In the genomic region with DNA sequence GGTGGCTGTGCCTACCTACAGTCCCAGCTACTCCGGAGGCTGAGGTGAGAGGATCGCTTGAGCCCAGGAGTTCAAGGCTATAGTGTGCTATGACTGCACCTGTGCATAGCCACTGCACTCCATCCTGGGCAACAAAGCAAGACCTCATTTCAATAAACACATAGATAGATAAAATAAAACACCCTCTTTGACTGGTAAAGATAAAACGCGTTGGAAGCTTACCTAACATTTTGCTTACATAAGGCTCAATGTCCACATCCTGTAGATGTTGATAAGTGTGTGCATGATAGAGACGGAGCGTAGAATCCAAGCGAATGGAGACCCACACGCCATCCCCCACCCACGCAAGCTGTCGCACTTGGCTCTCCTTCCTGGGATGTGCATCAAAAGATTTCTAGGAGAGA, we compare ENCODE assay signal across 1 cellular context.
TF ChIP-seq lines count a peak whose summit lies in the region.

No MANE protein-coding gene starts in this region.

TF ChIP-seq in HepG2, 621 proteins besides CTCF, POLR2A, EP300 and RAD21 (continued from another document and continues in another):
- TF ChIP-seq, protein P1, sequence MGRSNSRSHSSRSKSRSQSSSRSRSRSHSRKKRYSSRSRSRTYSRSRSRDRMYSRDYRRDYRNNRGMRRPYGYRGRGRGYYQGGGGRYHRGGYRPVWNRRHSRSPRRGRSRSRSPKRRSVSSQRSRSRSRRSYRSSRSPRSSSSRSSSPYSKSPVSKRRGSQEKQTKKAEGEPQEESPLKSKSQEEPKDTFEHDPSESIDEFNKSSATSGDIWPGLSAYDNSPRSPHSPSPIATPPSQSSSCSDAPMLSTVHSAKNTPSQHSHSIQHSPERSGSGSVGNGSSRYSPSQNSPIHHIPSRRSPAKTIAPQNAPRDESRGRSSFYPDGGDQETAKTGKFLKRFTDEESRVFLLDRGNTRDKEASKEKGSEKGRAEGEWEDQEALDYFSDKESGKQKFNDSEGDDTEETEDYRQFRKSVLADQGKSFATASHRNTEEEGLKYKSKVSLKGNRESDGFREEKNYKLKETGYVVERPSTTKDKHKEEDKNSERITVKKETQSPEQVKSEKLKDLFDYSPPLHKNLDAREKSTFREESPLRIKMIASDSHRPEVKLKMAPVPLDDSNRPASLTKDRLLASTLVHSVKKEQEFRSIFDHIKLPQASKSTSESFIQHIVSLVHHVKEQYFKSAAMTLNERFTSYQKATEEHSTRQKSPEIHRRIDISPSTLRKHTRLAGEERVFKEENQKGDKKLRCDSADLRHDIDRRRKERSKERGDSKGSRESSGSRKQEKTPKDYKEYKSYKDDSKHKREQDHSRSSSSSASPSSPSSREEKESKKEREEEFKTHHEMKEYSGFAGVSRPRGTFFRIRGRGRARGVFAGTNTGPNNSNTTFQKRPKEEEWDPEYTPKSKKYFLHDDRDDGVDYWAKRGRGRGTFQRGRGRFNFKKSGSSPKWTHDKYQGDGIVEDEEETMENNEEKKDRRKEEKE (IDR thresholded peaks at IDR 0.05), result no peak
- TF ChIP-seq, protein P2, sequence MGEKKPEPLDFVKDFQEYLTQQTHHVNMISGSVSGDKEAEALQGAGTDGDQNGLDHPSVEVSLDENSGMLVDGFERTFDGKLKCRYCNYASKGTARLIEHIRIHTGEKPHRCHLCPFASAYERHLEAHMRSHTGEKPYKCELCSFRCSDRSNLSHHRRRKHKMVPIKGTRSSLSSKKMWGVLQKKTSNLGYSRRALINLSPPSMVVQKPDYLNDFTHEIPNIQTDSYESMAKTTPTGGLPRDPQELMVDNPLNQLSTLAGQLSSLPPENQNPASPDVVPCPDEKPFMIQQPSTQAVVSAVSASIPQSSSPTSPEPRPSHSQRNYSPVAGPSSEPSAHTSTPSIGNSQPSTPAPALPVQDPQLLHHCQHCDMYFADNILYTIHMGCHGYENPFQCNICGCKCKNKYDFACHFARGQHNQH (CRISPR knock-in tag; IDR thresholded peaks at IDR 0.05), result peak; percentile 54; the same call in 1 of the 2 replicates
- TF ChIP-seq, protein P3, sequence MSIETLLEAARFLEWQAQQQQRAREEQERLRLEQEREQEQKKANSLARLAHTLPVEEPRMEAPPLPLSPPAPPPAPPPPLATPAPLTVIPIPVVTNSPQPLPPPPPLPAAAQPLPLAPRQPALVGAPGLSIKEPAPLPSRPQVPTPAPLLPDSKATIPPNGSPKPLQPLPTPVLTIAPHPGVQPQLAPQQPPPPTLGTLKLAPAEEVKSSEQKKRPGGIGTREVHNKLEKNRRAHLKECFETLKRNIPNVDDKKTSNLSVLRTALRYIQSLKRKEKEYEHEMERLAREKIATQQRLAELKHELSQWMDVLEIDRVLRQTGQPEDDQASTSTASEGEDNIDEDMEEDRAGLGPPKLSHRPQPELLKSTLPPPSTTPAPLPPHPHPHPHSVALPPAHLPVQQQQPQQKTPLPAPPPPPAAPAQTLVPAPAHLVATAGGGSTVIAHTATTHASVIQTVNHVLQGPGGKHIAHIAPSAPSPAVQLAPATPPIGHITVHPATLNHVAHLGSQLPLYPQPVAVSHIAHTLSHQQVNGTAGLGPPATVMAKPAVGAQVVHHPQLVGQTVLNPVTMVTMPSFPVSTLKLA (IDR thresholded peaks at IDR 0.05), result no peak
- peak; percentile 53 for TF ChIP-seq KDM2A (CRISPR knock-in tag; IDR thresholded peaks at IDR 0.05; ENCODE audit: borderline replicate concordance, low read depth)
- TF ChIP-seq ZNF567 (CRISPR knock-in tag; IDR thresholded peaks at IDR 0.05; ENCODE audit: borderline replicate concordance), result 0 out of 2 replicates have a peak, but pooled peaks have one; percentile 32
- TF ChIP-seq, protein P4, sequence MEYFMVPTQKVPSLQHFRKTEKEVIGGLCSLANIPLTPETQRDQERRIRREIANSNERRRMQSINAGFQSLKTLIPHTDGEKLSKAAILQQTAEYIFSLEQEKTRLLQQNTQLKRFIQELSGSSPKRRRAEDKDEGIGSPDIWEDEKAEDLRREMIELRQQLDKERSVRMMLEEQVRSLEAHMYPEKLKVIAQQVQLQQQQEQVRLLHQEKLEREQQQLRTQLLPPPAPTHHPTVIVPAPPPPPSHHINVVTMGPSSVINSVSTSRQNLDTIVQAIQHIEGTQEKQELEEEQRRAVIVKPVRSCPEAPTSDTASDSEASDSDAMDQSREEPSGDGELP (IDR thresholded peaks at IDR 0.05; ENCODE audit: borderline replicate concordance, low read depth), result peak; percentile 39; the same call in 1 of the 2 replicates
- no peak for TF ChIP-seq HDAC6 (IDR thresholded peaks at IDR 0.05; ENCODE audit: low read depth, low read length)
- TF ChIP-seq, protein P5, sequence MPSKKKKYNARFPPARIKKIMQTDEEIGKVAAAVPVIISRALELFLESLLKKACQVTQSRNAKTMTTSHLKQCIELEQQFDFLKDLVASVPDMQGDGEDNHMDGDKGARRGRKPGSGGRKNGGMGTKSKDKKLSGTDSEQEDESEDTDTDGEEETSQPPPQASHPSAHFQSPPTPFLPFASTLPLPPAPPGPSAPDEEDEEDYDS (CRISPR knock-in tag; IDR thresholded peaks at IDR 0.05), result peak; percentile 61; the same call in 1 of the 2 replicates
- no peak for TF ChIP-seq DR1 (CRISPR knock-in tag; IDR thresholded peaks at IDR 0.05)
- TF ChIP-seq MAFK (conservative IDR thresholded peaks at IDR 0.05 in 1 of 2, IDR thresholded peaks at IDR 0.05 in 1 of 2; ENCODE audit: low read length in 2 of 2), result no peak
- TF ChIP-seq ZNF441 (CRISPR knock-in tag; IDR thresholded peaks at IDR 0.05; ENCODE audit: borderline replicate concordance), result peak; percentile 94
- no peak for TF ChIP-seq ZNF749 (CRISPR knock-in tag; IDR thresholded peaks at IDR 0.05; ENCODE audit: borderline replicate concordance)
- no peak for TF ChIP-seq ZNF883 (CRISPR knock-in tag; IDR thresholded peaks at IDR 0.05; ENCODE audit: not compliant biosample characterization)
- TF ChIP-seq, protein P6, sequence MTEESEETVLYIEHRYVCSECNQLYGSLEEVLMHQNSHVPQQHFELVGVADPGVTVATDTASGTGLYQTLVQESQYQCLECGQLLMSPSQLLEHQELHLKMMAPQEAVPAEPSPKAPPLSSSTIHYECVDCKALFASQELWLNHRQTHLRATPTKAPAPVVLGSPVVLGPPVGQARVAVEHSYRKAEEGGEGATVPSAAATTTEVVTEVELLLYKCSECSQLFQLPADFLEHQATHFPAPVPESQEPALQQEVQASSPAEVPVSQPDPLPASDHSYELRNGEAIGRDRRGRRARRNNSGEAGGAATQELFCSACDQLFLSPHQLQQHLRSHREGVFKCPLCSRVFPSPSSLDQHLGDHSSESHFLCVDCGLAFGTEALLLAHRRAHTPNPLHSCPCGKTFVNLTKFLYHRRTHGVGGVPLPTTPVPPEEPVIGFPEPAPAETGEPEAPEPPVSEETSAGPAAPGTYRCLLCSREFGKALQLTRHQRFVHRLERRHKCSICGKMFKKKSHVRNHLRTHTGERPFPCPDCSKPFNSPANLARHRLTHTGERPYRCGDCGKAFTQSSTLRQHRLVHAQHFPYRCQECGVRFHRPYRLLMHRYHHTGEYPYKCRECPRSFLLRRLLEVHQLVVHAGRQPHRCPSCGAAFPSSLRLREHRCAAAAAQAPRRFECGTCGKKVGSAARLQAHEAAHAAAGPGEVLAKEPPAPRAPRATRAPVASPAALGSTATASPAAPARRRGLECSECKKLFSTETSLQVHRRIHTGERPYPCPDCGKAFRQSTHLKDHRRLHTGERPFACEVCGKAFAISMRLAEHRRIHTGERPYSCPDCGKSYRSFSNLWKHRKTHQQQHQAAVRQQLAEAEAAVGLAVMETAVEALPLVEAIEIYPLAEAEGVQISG (CRISPR knock-in tag; IDR thresholded peaks at IDR 0.05), result peak; percentile 52
- TF ChIP-seq, protein P7, sequence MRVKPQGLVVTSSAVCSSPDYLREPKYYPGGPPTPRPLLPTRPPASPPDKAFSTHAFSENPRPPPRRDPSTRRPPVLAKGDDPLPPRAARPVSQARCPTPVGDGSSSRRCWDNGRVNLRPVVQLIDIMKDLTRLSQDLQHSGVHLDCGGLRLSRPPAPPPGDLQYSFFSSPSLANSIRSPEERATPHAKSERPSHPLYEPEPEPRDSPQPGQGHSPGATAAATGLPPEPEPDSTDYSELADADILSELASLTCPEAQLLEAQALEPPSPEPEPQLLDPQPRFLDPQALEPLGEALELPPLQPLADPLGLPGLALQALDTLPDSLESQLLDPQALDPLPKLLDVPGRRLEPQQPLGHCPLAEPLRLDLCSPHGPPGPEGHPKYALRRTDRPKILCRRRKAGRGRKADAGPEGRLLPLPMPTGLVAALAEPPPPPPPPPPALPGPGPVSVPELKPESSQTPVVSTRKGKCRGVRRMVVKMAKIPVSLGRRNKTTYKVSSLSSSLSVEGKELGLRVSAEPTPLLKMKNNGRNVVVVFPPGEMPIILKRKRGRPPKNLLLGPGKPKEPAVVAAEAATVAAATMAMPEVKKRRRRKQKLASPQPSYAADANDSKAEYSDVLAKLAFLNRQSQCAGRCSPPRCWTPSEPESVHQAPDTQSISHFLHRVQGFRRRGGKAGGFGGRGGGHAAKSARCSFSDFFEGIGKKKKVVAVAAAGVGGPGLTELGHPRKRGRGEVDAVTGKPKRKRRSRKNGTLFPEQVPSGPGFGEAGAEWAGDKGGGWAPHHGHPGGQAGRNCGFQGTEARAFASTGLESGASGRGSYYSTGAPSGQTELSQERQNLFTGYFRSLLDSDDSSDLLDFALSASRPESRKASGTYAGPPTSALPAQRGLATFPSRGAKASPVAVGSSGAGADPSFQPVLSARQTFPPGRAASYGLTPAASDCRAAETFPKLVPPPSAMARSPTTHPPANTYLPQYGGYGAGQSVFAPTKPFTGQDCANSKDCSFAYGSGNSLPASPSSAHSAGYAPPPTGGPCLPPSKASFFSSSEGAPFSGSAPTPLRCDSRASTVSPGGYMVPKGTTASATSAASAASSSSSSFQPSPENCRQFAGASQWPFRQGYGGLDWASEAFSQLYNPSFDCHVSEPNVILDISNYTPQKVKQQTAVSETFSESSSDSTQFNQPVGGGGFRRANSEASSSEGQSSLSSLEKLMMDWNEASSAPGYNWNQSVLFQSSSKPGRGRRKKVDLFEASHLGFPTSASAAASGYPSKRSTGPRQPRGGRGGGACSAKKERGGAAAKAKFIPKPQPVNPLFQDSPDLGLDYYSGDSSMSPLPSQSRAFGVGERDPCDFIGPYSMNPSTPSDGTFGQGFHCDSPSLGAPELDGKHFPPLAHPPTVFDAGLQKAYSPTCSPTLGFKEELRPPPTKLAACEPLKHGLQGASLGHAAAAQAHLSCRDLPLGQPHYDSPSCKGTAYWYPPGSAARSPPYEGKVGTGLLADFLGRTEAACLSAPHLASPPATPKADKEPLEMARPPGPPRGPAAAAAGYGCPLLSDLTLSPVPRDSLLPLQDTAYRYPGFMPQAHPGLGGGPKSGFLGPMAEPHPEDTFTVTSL (CRISPR knock-in tag; IDR thresholded peaks at IDR 0.05; ENCODE audit: borderline replicate concordance), result peak; percentile 91
- TF ChIP-seq, protein P8, sequence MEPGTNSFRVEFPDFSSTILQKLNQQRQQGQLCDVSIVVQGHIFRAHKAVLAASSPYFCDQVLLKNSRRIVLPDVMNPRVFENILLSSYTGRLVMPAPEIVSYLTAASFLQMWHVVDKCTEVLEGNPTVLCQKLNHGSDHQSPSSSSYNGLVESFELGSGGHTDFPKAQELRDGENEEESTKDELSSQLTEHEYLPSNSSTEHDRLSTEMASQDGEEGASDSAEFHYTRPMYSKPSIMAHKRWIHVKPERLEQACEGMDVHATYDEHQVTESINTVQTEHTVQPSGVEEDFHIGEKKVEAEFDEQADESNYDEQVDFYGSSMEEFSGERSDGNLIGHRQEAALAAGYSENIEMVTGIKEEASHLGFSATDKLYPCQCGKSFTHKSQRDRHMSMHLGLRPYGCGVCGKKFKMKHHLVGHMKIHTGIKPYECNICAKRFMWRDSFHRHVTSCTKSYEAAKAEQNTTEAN (CRISPR knock-in tag; conservative IDR thresholded peaks at IDR 0.05), result peak; percentile 92
- TF ChIP-seq SNAPC2 (CRISPR knock-in tag; IDR thresholded peaks at IDR 0.05), result peak; percentile 81; the same call in 1 of the 2 replicates
- no peak for TF ChIP-seq MTF2 (CRISPR knock-in tag; IDR thresholded peaks at IDR 0.05; ENCODE audit: borderline replicate concordance)
- no peak for TF ChIP-seq ZNF746 (CRISPR knock-in tag; IDR thresholded peaks at IDR 0.05)
- 0 out of 2 replicates have a peak, but pooled peaks have one; percentile 34 for TF ChIP-seq ZSCAN12 (CRISPR knock-in tag; IDR thresholded peaks at IDR 0.05)
- peak; percentile 67; the same call in 1 of the 2 replicates for TF ChIP-seq HNF4G (IDR thresholded peaks at IDR 0.05; ENCODE audit: borderline replicate concordance, low read depth, low read length)
- peak; percentile 85; the same call in 1 of the 2 replicates for TF ChIP-seq HNF4G (CRISPR knock-in tag; IDR thresholded peaks at IDR 0.05; ENCODE audit: borderline replicate concordance, low read depth)
- no peak for TF ChIP-seq ZNF20 (CRISPR knock-in tag; IDR thresholded peaks at IDR 0.05)
- peak; percentile 32; the same call in 1 of the 2 replicates for TF ChIP-seq GABPB1 (CRISPR knock-in tag; IDR thresholded peaks at IDR 0.05)
- TF ChIP-seq ZNF12 (CRISPR knock-in tag; IDR thresholded peaks at IDR 0.05), result peak; percentile 68; the same call in 1 of the 2 replicates
- 0 out of 2 replicates have a peak, but pooled peaks have one; percentile 55 for TF ChIP-seq SP140L (CRISPR knock-in tag; IDR thresholded peaks at IDR 0.05; ENCODE audit: borderline replicate concordance)
- TF ChIP-seq, protein P9, sequence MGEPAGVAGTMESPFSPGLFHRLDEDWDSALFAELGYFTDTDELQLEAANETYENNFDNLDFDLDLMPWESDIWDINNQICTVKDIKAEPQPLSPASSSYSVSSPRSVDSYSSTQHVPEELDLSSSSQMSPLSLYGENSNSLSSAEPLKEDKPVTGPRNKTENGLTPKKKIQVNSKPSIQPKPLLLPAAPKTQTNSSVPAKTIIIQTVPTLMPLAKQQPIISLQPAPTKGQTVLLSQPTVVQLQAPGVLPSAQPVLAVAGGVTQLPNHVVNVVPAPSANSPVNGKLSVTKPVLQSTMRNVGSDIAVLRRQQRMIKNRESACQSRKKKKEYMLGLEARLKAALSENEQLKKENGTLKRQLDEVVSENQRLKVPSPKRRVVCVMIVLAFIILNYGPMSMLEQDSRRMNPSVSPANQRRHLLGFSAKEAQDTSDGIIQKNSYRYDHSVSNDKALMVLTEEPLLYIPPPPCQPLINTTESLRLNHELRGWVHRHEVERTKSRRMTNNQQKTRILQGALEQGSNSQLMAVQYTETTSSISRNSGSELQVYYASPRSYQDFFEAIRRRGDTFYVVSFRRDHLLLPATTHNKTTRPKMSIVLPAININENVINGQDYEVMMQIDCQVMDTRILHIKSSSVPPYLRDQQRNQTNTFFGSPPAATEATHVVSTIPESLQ (CRISPR knock-in tag; conservative IDR thresholded peaks at IDR 0.05), result no peak
- peak; percentile 88 for TF ChIP-seq ZNF614 (CRISPR knock-in tag; IDR thresholded peaks at IDR 0.05; ENCODE audit: borderline replicate concordance)
